Comparison of ENCODE assay signal across 20 cellular contexts in genomic region chr16:4886151-4886550, GRCh38. TPM values are rescaled to one million over a fixed set of nuclear protein-coding genes. Genes with fewer than 3 reads are reported as not detected.
A peak's percentile ranks its signal among the peaks of the same experiment; 100 is the strongest.
DNase-seq lines count a peak whose midpoint lies in the region; ATAC-seq, FAIRE-seq and TF ChIP-seq lines count a peak whose summit lies in the region.
"Had no signal": no experiment of that assay in that cellular context is flagged by ENCODE, and none has a peak within 500 bp of the region (broad histone marks: within the 10 kb centered on the region; RNA-seq: fewer than 3 reads in every experiment).

No MANE protein-coding gene starts in this region.

- H3K4me3 Mint-ChIP-seq in T-helper 17 cell = no peak overlapping the region
- H3K4me3 Mint-ChIP-seq: CD4-positive, alpha-beta T cell had no signal

- H3K9me2 ChIP-seq in PC-3 (replicated peaks; ENCODE audit: low read length) = no peaks in the 10 kb centered on the region

- H3F3A ChIP-seq in PC-3 (ENCODE audit: low read length, unreplicated experiment) = no peaks in the 10 kb centered on the region

- H3K36me3 ChIP-seq in bronchial epithelial cell (ENCODE audit: control insufficient read depth, insufficient read depth, low read length) = peaks cover 65% of the 10 kb centered on the region
- peaks cover 96% of the 10 kb centered on the region for H3K36me3 ChIP-seq in neutrophil
- H3K36me3 ChIP-seq in PC-3 (ENCODE audit: low read depth, low read length) = peaks cover 20% of the 10 kb centered on the region

- intact Hi-C loops in PC-3 (cut with micrococcal nuclease) = no loop called here

- peak overlapping the region; percentile 85 for H3K27ac Mint-ChIP-seq in T-helper 17 cell
- H3K27ac Mint-ChIP-seq: CD4-positive, alpha-beta T cell had no signal

- POLR2A ChIA-PET in PC-3 (lab: Charles Lee; ENCODE audit: unreplicated experiment) = no interaction called here

- H3K27ac ChIP-seq in neutrophil (peak overlapping the region; percentile 27), PC-3 (ENCODE audit: low read length) (no peak overlapping the region)

- no peaks in the 10 kb centered on the region for H3K79me2 ChIP-seq in PC-3 (ENCODE audit: low read length)

- FAIRE-seq in bronchial epithelial cell (lab: Jason Lieb, UNC) = peak; percentile 80
- FAIRE-seq: GM12891, H1 had no signal

- H3K4me2 ChIP-seq in PC-3 (ENCODE audit: low read length) = no peak overlapping the region

- TF ChIP-seq CTCF in bronchial epithelial cell (IDR thresholded peaks at IDR 0.05; ENCODE audit: insufficient read depth, low read length, severe bottlenecking) (no peak), neutrophil (IDR thresholded peaks at IDR 0.05) (no peak), PC-3 (conservative IDR thresholded peaks at IDR 0.05; ENCODE audit: low read depth, low read length) (no peak)

- H3K4me1 ChIP-seq in neutrophil (ENCODE audit: control insufficient read depth in 1 of 2, insufficient read depth in 1 of 2, low read depth in 1 of 2, low read length in 1 of 2) (no peaks in the 10 kb centered on the region), PC-3 (ENCODE audit: insufficient read depth, low read length) (peaks cover 23% of the 10 kb centered on the region)
- H3K4me1 ChIP-seq: Caco-2 had no signal

- H3K27me3 Mint-ChIP-seq in T-helper 17 cell = no peaks in the 10 kb centered on the region
- H3K27me3 Mint-ChIP-seq: CD4-positive, alpha-beta T cell had no signal

- CTCF ChIA-PET in PC-3 (lab: Charles Lee) = no interaction called here

- no peak overlapping the region for H2AFZ ChIP-seq in PC-3 (ENCODE audit: low read length)

- no peak overlapping the region for H3K4me3 ChIP-seq in bronchial epithelial cell (ENCODE audit: low read depth, low read length)
- H3K4me3 ChIP-seq in neutrophil (ENCODE audit: low read depth in 1 of 2, low read length in 1 of 2) = no peak overlapping the region
- no peak overlapping the region for H3K4me3 ChIP-seq in PC-3 (ENCODE audit: low read length)

- DNase-seq in HUDEP-2 (lab: John Stamatoyannopoulos, UW; ENCODE audit: unreplicated experiment in 76 of 76) (peak in 52 of 76 experiments; percentile 7 to 73 (median 38)), T-helper 17 cell (no peak), bronchial epithelial cell (ENCODE audit: low read depth) (no peak), PC-3 (no peak), NCI-H2081 (lab: John Stamatoyannopoulos, UW) (no peak)
- DNase-seq: Caco-2; CD4-positive, alpha-beta T cell; DMS153; MV-4-11; NCI-H1105 treated with DMSO at 0.1 percent for 48 hours; NCI-H1694; NCI-H446 treated with DMSO at 0.1 percent for 48 hours; NCI-H526 treated with DMSO at 0.1 percent for 48 hours; OCI-M1; Right ventricle myocardium superior had no signal

- no peaks in the 10 kb centered on the region for H4K20me1 ChIP-seq in PC-3 (ENCODE audit: low read length)

- no peaks in the 10 kb centered on the region for H3K9me3 ChIP-seq in T-helper 17 cell (ENCODE audit: control insufficient read depth, low read length, poor library complexity, severe bottlenecking)
- no peaks in the 10 kb centered on the region for H3K9me3 ChIP-seq in neutrophil
- no peaks in the 10 kb centered on the region for H3K9me3 ChIP-seq in PC-3 (ENCODE audit: low read length)
- H3K9me3 ChIP-seq: Caco-2 had no signal

- ATAC-seq in T-helper 17 cell = no peak
- no peak for ATAC-seq in GM21367 (IDR thresholded peaks at IDR 0.05; ENCODE audit: unreplicated experiment)
- ATAC-seq in PC-3 = no peak
- ATAC-seq: HCT116 had no signal

- H3K4me1 Mint-ChIP-seq in T-helper 17 cell = peaks cover 7% of the 10 kb centered on the region

- H3K27me3 ChIP-seq in bronchial epithelial cell (ENCODE audit: control insufficient read depth, insufficient read depth, low read length) (no peaks in the 10 kb centered on the region), neutrophil (no peaks in the 10 kb centered on the region), PC-3 (ENCODE audit: low read length) (no peaks in the 10 kb centered on the region)

- H3K9ac ChIP-seq in PC-3 (ENCODE audit: low read length) = no peak overlapping the region

- no TSS peak for BruUV-seq in PC-3 (replicated peaks; lab: Mats Ljungman, UMichigan)

- H3K36me3 Mint-ChIP-seq in T-helper 17 cell (ENCODE audit: low read depth) = peaks cover 15% of the 10 kb centered on the region

RNA-seq across cellular contexts. Expression of gene UBN1, which starts 38.9 kb away (rescaled TPM):
- total RNA-seq in T-helper 17 cell = 10 to 100 TPM; 47.5 to 69.8 TPM
- 17.6 and 21.8 TPM in 2 replicates for total RNA-seq in bronchial epithelial cell
- total RNA-seq in PC-3 (2014; rRNA removed) = 21.4 and 21.9 TPM in 2 replicates

RNA-seq across cellular contexts. Expression of gene GLYR1, which starts 39.1 kb away (rescaled TPM):
- total RNA-seq in T-helper 17 cell (100 to 1,000 TPM in 1 of 2 donors, 10 to 100 TPM in 1; 91.9 to 108 TPM), bronchial epithelial cell (31.1 and 35.5 TPM in 2 replicates), PC-3 (2014; rRNA removed) (30.6 and 41.2 TPM in 2 replicates)

RNA-seq across cellular contexts. Expression of gene PPL, which starts 50.8 kb away (rescaled TPM):
- total RNA-seq in T-helper 17 cell (not detected), bronchial epithelial cell (184 and 378 TPM in 2 replicates), PC-3 (2014; rRNA removed) (18.8 and 22.8 TPM in 2 replicates)
- total RNA-seq: CD4-positive, alpha-beta T cell had no signal

Comparison
In these comparisons a context has a peak if more than half of its experiments do, and no peak if none do; other contexts are left out.
1. DNase-seq: peak in HUDEP-2 (52 of 76); none in T-helper 17 cell (0 of 3), bronchial epithelial cell (single experiment), PC-3 (single experiment) and NCI-H2081 (0 of 2).
2. RNA of gene PPL, which starts 50.8 kb away (total RNA-seq): 184 to 378 TPM in bronchial epithelial cell and 18.8 to 22.8 TPM in PC-3; not detected in T-helper 17 cell; every median in the first group is over 10 times any median in the second.